In genomic region chr3:129384103-129384502, GRCh38 we compare ENCODE assay signal across 1 cellular context. TPM values are rescaled to one million over a fixed set of nuclear protein-coding genes. Genes with fewer than 3 reads are reported as not detected.
"Had no signal": no experiment of that assay in that cellular context is flagged by ENCODE, and none has a peak within 500 bp of the region (broad histone marks: within the 10 kb centered on the region; RNA-seq: fewer than 3 reads in every experiment).

No MANE protein-coding gene starts in this region.

RNA-seq across cellular contexts. Expression of gene EFCAB12, which starts 44.3 kb away (rescaled TPM):
- total RNA-seq: epithelial cell of proximal tubule had no signal
